In the genomic region with DNA sequence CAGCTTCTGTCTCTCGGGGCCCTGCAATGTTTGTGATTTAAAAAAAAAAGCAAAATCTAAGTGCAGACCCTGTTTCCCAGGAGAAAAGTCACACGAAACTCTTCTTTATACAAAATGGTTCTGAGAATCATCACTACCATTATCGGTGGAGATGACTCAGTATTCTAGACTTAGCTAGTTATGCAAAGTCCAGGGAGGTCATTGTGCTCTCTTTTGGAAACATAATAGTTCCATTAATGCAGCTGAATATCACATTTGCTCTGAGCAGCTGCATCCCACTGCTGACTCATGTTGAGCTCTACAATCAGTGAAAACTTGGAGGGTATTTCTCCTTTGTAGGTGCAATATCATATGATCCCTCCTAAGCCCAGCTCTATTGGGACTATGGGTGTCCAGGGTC, we compare ENCODE assay signal across 1 cellular context.
TF ChIP-seq lines count a peak whose summit lies in the region.

No MANE protein-coding gene starts in this region.

TF ChIP-seq in HepG2, 621 proteins besides CTCF, POLR2A, EP300 and RAD21 (continued from another document):
- TF ChIP-seq, protein P1, sequence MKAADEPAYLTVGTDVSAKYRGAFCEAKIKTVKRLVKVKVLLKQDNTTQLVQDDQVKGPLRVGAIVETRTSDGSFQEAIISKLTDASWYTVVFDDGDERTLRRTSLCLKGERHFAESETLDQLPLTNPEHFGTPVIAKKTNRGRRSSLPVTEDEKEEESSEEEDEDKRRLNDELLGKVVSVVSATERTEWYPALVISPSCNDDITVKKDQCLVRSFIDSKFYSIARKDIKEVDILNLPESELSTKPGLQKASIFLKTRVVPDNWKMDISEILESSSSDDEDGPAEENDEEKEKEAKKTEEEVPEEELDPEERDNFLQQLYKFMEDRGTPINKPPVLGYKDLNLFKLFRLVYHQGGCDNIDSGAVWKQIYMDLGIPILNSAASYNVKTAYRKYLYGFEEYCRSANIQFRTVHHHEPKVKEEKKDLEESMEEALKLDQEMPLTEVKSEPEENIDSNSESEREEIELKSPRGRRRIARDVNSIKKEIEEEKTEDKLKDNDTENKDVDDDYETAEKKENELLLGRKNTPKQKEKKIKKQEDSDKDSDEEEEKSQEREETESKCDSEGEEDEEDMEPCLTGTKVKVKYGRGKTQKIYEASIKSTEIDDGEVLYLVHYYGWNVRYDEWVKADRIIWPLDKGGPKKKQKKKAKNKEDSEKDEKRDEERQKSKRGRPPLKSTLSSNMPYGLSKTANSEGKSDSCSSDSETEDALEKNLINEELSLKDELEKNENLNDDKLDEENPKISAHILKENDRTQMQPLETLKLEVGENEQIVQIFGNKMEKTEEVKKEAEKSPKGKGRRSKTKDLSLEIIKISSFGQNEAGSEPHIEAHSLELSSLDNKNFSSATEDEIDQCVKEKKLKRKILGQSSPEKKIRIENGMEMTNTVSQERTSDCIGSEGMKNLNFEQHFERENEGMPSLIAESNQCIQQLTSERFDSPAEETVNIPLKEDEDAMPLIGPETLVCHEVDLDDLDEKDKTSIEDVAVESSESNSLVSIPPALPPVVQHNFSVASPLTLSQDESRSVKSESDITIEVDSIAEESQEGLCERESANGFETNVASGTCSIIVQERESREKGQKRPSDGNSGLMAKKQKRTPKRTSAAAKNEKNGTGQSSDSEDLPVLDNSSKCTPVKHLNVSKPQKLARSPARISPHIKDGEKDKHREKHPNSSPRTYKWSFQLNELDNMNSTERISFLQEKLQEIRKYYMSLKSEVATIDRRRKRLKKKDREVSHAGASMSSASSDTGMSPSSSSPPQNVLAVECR (CRISPR knock-in tag; IDR thresholded peaks at IDR 0.05; ENCODE audit: borderline replicate concordance) = no peak
- TF ChIP-seq ZNF143 (CRISPR knock-in tag; IDR thresholded peaks at IDR 0.05) (no peak), ZNF547 (CRISPR knock-in tag; IDR thresholded peaks at IDR 0.05) (no peak), SETDB1 (CRISPR knock-in tag; IDR thresholded peaks at IDR 0.05; ENCODE audit: borderline replicate concordance) (no peak), ZBTB20 (CRISPR knock-in tag; IDR thresholded peaks at IDR 0.05; ENCODE audit: borderline replicate concordance, low read depth) (no peak), SMYD3 (CRISPR knock-in tag; IDR thresholded peaks at IDR 0.05) (no peak)
